In genomic region chr1:151013518-151013917, GRCh38 we compare ENCODE assay signal across 11 cellular contexts. TPM values are rescaled to one million over a fixed set of nuclear protein-coding genes. Genes with fewer than 3 reads are reported as not detected.
DNase-seq lines count a peak whose midpoint lies in the region; ATAC-seq lines count a peak whose summit lies in the region.
"Had no signal": no experiment of that assay in that cellular context is flagged by ENCODE, and none has a peak within 500 bp of the region (broad histone marks: within the 10 kb centered on the region; RNA-seq: fewer than 3 reads in every experiment).

No MANE protein-coding gene starts in this region.

- no peak overlapping the region for H3K27ac ChIP-seq in CD4-positive, CD25-positive, alpha-beta regulatory T cell (ENCODE audit: insufficient read depth, low read length, poor library complexity, severe bottlenecking)
- peak overlapping the region; percentile 28 for H3K27ac ChIP-seq in muscle layer of duodenum (ENCODE audit: low read length)

- H3K27me3 ChIP-seq in CD4-positive, CD25-positive, alpha-beta regulatory T cell (ENCODE audit: control insufficient read depth, insufficient read depth, low read length), result no peaks in the 10 kb centered on the region
- no peaks in the 10 kb centered on the region for H3K27me3 ChIP-seq in muscle layer of duodenum (ENCODE audit: low read depth, low read length)

- H3K36me3 ChIP-seq in CD4-positive, CD25-positive, alpha-beta regulatory T cell (ENCODE audit: control insufficient read depth, insufficient read depth, low read length), result peaks cover 4% of the 10 kb centered on the region
- peaks cover 7 to 13% of the 10 kb centered on the region in 2 donors for H3K36me3 ChIP-seq in muscle layer of duodenum (ENCODE audit: control insufficient read depth in 1 of 2, insufficient read depth in 2 of 2, low read length in 2 of 2)

- peak overlapping the region in 1 of 4 donors; percentile 61 for H3K4me3 Mint-ChIP-seq in CD4-positive, CD25-positive, alpha-beta regulatory T cell
- H3K4me3 Mint-ChIP-seq: stimulated activated naive CD8-positive, alpha-beta T cell treated with anti-CD3 and anti-CD28 coated beads, Interleukin-15, Interleukin-2, amounts not matched to agents 100 ng/mL and 50 ng/mL, for 24 hours had no signal

- H3K9me3 ChIP-seq in CD4-positive, CD25-positive, alpha-beta regulatory T cell (ENCODE audit: control insufficient read depth in 2 of 2, low read length in 2 of 2), result no peaks in the 10 kb centered on the region
- no peaks in the 10 kb centered on the region for H3K9me3 ChIP-seq in muscle layer of duodenum (ENCODE audit: control insufficient read depth in 1 of 2, low read length in 2 of 2)

- peaks cover 24% of the 10 kb centered on the region for H3K4me1 ChIP-seq in CD4-positive, CD25-positive, alpha-beta regulatory T cell (ENCODE audit: control insufficient read depth, insufficient read depth, low read length, poor library complexity, severe bottlenecking)
- peaks cover 15 to 25% of the 10 kb centered on the region in 2 donors for H3K4me1 ChIP-seq in muscle layer of duodenum (ENCODE audit: control insufficient read depth in 1 of 2, insufficient read depth in 2 of 2, low read length in 2 of 2)

- no peak overlapping the region for H3K4me3 ChIP-seq in CD4-positive, CD25-positive, alpha-beta regulatory T cell (ENCODE audit: low read depth, low read length)
- H3K4me3 ChIP-seq in muscle layer of duodenum (ENCODE audit: low read depth in 1 of 2, low read length in 2 of 2), result no peak overlapping the region

- H3K36me3 Mint-ChIP-seq in CD4-positive, CD25-positive, alpha-beta regulatory T cell, result peaks cover 20% of the 10 kb centered on the region

- peak overlapping the region; percentile 25 to 89 (median 39) for H3K27ac Mint-ChIP-seq in CD4-positive, CD25-positive, alpha-beta regulatory T cell
- H3K27ac Mint-ChIP-seq: stimulated activated naive CD8-positive, alpha-beta T cell treated with anti-CD3 and anti-CD28 coated beads, Interleukin-15, Interleukin-2, amounts not matched to agents 100 ng/mL and 50 ng/mL, for 24 hours had no signal

- H3K4me1 Mint-ChIP-seq in CD4-positive, CD25-positive, alpha-beta regulatory T cell, result peaks cover 28 to 52% (median 30%) of the 10 kb centered on the region in 4 donors

- no peaks in the 10 kb centered on the region for H3K9me3 Mint-ChIP-seq in CD4-positive, CD25-positive, alpha-beta regulatory T cell
- H3K9me3 Mint-ChIP-seq: stimulated activated naive CD8-positive, alpha-beta T cell treated with anti-CD3 and anti-CD28 coated beads, Interleukin-15, Interleukin-2, amounts not matched to agents 100 ng/mL and 50 ng/mL, for 24 hours had no signal

- DNase-seq in CD4-positive, CD25-positive, alpha-beta regulatory T cell, result no peak
- DNase-seq in NCI-H2171 treated with DMSO at 0.1 percent for 48 hours (lab: John Stamatoyannopoulos, UW), result peak; percentile 92
- DNase-seq in fibroblast of peridontal ligament (ENCODE audit: extremely low read depth), result peak; percentile 29
- no peak for DNase-seq in cerebellar cortex (ENCODE audit: low spot score)
- no peak for DNase-seq in activated effector memory CD4-positive, alpha-beta T cell treated with anti-CD3 and anti-CD28 coated beads, Interleukin-2, amount 50 U/mL, for 16 hours
- DNase-seq in inferior parietal cortex (ENCODE audit: extremely low spot score), result no peak
- DNase-seq: NCI-H2081 treated with DMSO at 0.1 percent for 48 hours had no signal

- no peak for ATAC-seq in CD4-positive, CD25-positive, alpha-beta regulatory T cell (ENCODE audit: low read depth in 2 of 2)
- ATAC-seq in GM21423 (IDR thresholded peaks at IDR 0.05; ENCODE audit: unreplicated experiment), result no peak

- no peaks in the 10 kb centered on the region for H3K27me3 Mint-ChIP-seq in CD4-positive, CD25-positive, alpha-beta regulatory T cell
- H3K27me3 Mint-ChIP-seq: stimulated activated naive CD8-positive, alpha-beta T cell treated with anti-CD3 and anti-CD28 coated beads, Interleukin-15, Interleukin-2, amounts not matched to agents 100 ng/mL and 50 ng/mL, for 24 hours had no signal

RNA-seq across cellular contexts. Expression of gene PRUNE1, which starts 5.3 kb away (rescaled TPM):
- 18.0 TPM for total RNA-seq in CD4-positive, CD25-positive, alpha-beta regulatory T cell
- polyA plus RNA-seq in CD4-positive, CD25-positive, alpha-beta regulatory T cell, result 10 to 100 TPM; 46.5 to 56.3 (median 52.3) TPM

RNA-seq across cellular contexts. Expression of gene MINDY1, which starts 6.8 kb away (rescaled TPM):
- total RNA-seq in CD4-positive, CD25-positive, alpha-beta regulatory T cell, result 12.9 TPM
- polyA plus RNA-seq in CD4-positive, CD25-positive, alpha-beta regulatory T cell, result 1 to 10 TPM; 3.0 to 8.9 (median 5.1) TPM

RNA-seq across cellular contexts. Expression of gene BNIPL, which starts 22.9 kb away (rescaled TPM):
- 0.94 TPM for total RNA-seq in CD4-positive, CD25-positive, alpha-beta regulatory T cell
- polyA plus RNA-seq in CD4-positive, CD25-positive, alpha-beta regulatory T cell, result under 1 TPM; 0.07 to 0.43 (median 0.18) TPM

RNA-seq across cellular contexts. Expression of gene ANXA9, which starts 31.4 kb away (rescaled TPM):
- total RNA-seq in CD4-positive, CD25-positive, alpha-beta regulatory T cell, result not detected
- not detected for polyA plus RNA-seq in CD4-positive, CD25-positive, alpha-beta regulatory T cell
- total RNA-seq: skeletal muscle tissue had no signal

RNA-seq across cellular contexts. Expression of gene C1orf56, which starts 34.0 kb away (rescaled TPM):
- 0.67 TPM for total RNA-seq in CD4-positive, CD25-positive, alpha-beta regulatory T cell
- 1 to 10 TPM; 3.5 to 4.8 (median 4.1) TPM for polyA plus RNA-seq in CD4-positive, CD25-positive, alpha-beta regulatory T cell

Comparison
In these comparisons a context has a peak if more than half of its experiments do, and no peak if none do; other contexts are left out.
1. DNase-seq: peak in NCI-H2171 treated with DMSO at 0.1 percent for 48 hours (single experiment) and fibroblast of peridontal ligament (single experiment); none in CD4-positive, CD25-positive, alpha-beta regulatory T cell (0 of 3), cerebellar cortex (single experiment), activated effector memory CD4-positive, alpha-beta T cell treated with anti-CD3 and anti-CD28 coated beads, Interleukin-2, amount 50 U/mL, for 16 hours (single experiment) and inferior parietal cortex (single experiment).